In the genomic region with DNA sequence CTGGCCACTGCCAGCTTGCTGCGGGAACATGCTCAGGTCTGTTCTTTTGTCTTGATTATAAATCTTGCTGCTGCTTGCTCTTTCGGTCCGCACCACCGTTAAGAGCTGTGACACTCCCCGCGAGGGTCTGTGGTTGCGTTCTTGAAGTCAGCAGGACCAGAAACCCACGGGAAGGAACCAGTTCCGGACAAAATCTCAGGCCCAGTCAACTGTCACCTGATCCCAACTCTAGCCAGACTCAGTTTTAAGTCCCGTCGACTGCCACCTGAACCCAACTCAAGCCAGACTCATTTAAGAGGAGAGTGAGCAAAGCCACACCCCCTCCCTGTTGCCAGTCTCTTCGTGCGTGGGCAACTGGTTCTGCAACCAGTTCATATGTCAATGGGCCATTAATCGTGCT, we compare ENCODE assay signal across 14 cellular contexts.
DNase-seq lines count a peak whose midpoint lies in the region; ATAC-seq and TF ChIP-seq lines count a peak whose summit lies in the region.
"Had no signal": no experiment of that assay in that cellular context is flagged by ENCODE, and none has a peak within 500 bp of the region (broad histone marks: within the 10 kb centered on the region; RNA-seq: fewer than 3 reads in every experiment).

No MANE protein-coding gene starts in this region.

- no peak for ATAC-seq in activated T-cell treated with anti-CD3 and anti-CD28 coated beads, Interleukin-2, amount 50 U/mL, for 72 hours (replicated peaks in 1 of 2)
- ATAC-seq: Right ventricle myocardium inferior had no signal

- 63 to 69% methylated on average over 14 of the region's 14 CpGs for WGBS in testis, 2 donors

- no peak overlapping the region for H3K4me3 Mint-ChIP-seq in activated T-cell treated with anti-CD3 and anti-CD28 coated beads, Interleukin-2, amount 50 U/mL, for 24 hours
- no peak overlapping the region for H3K4me3 Mint-ChIP-seq in activated T-cell treated with anti-CD3 and anti-CD28 coated beads, Interleukin-2, amount 50 U/mL, for 72 hours
- H3K4me3 Mint-ChIP-seq in activated CD4-positive, alpha-beta memory T cell treated with anti-CD3 and anti-CD28 coated beads for 36 hours, result no peak overlapping the region
- H3K4me3 Mint-ChIP-seq in nephron progenitor cell, result no peak overlapping the region

- H3K4me3 ChIP-seq in testis, result no peak overlapping the region

- H3K36me3 Mint-ChIP-seq in activated T-cell treated with anti-CD3 and anti-CD28 coated beads, Interleukin-2, amount 50 U/mL, for 24 hours (ENCODE audit: low read depth), result no peaks in the 10 kb centered on the region
- H3K36me3 Mint-ChIP-seq in activated T-cell treated with anti-CD3 and anti-CD28 coated beads, Interleukin-2, amount 50 U/mL, for 72 hours (ENCODE audit: insufficient read depth in 2 of 2), result no peaks in the 10 kb centered on the region
- H3K36me3 Mint-ChIP-seq in activated CD4-positive, alpha-beta memory T cell treated with anti-CD3 and anti-CD28 coated beads for 36 hours, result no peaks in the 10 kb centered on the region
- peaks cover 8% of the 10 kb centered on the region for H3K36me3 Mint-ChIP-seq in nephron progenitor cell (ENCODE audit: low read depth)

- intact Hi-C loops in activated CD4-positive, alpha-beta memory T cell treated with anti-CD3 and anti-CD28 coated beads for 36 hours (cut with micrococcal nuclease), result no loop called here
- intact Hi-C loops in testis (cut with DNase I; ENCODE audit: low total_unique reads), result no loop called here

- no peaks in the 10 kb centered on the region for H3K27me3 ChIP-seq in testis

- H3K4me1 ChIP-seq in testis, result no peaks in the 10 kb centered on the region

- TF ChIP-seq CTCF in testis (IDR thresholded peaks at IDR 0.05) (no peak), nephron progenitor cell (IDR thresholded peaks at IDR 0.05) (no peak)

- POLR2A ChIA-PET in activated CD4-positive, alpha-beta memory T cell treated with anti-CD3 and anti-CD28 coated beads for 36 hours (lab: Charles Lee), result no interaction called here

- H3K27ac Mint-ChIP-seq in activated T-cell treated with anti-CD3 and anti-CD28 coated beads, Interleukin-2, amount 50 U/mL, for 24 hours, result no peak overlapping the region
- no peak overlapping the region for H3K27ac Mint-ChIP-seq in activated T-cell treated with anti-CD3 and anti-CD28 coated beads, Interleukin-2, amount 50 U/mL, for 72 hours
- no peak overlapping the region for H3K27ac Mint-ChIP-seq in activated CD4-positive, alpha-beta memory T cell treated with anti-CD3 and anti-CD28 coated beads for 36 hours
- no peak overlapping the region for H3K27ac Mint-ChIP-seq in nephron progenitor cell

- peaks cover 12% of the 10 kb centered on the region for H3K27me3 Mint-ChIP-seq in activated T-cell treated with anti-CD3 and anti-CD28 coated beads, Interleukin-2, amount 50 U/mL, for 24 hours
- no peaks in the 10 kb centered on the region for H3K27me3 Mint-ChIP-seq in activated T-cell treated with anti-CD3 and anti-CD28 coated beads, Interleukin-2, amount 50 U/mL, for 72 hours (ENCODE audit: low read depth)
- peaks cover 8% of the 10 kb centered on the region for H3K27me3 Mint-ChIP-seq in activated CD4-positive, alpha-beta memory T cell treated with anti-CD3 and anti-CD28 coated beads for 36 hours
- peaks cover 5% of the 10 kb centered on the region for H3K27me3 Mint-ChIP-seq in nephron progenitor cell (ENCODE audit: low read depth, poor library complexity)

- no peak overlapping the region for H3K27ac ChIP-seq in testis

- no peak for TF ChIP-seq POLR2A in testis (IDR thresholded peaks at IDR 0.05)

- no peaks in the 10 kb centered on the region for H3K36me3 ChIP-seq in testis (ENCODE audit: low read depth, missing control alignments)

- no peaks in the 10 kb centered on the region for H3K4me1 Mint-ChIP-seq in activated T-cell treated with anti-CD3 and anti-CD28 coated beads, Interleukin-2, amount 50 U/mL, for 24 hours (ENCODE audit: low read depth)
- no peaks in the 10 kb centered on the region for H3K4me1 Mint-ChIP-seq in activated T-cell treated with anti-CD3 and anti-CD28 coated beads, Interleukin-2, amount 50 U/mL, for 72 hours (ENCODE audit: low read depth)
- no peaks in the 10 kb centered on the region for H3K4me1 Mint-ChIP-seq in activated CD4-positive, alpha-beta memory T cell treated with anti-CD3 and anti-CD28 coated beads for 36 hours (ENCODE audit: low read depth)
- H3K4me1 Mint-ChIP-seq in nephron progenitor cell, result peaks cover 32% of the 10 kb centered on the region

- DNase-seq in activated T-cell treated with anti-CD3 and anti-CD28 coated beads, Interleukin-2, amount 50 U/mL, for 24 hours, result peak; percentile 2
- DNase-seq in activated T-cell treated with anti-CD3 and anti-CD28 coated beads, Interleukin-2, amount 50 U/mL, for 72 hours, result no peak
- peak; percentile 3 for DNase-seq in activated CD4-positive, alpha-beta memory T cell treated with anti-CD3 and anti-CD28 coated beads for 36 hours
- DNase-seq in left kidney (ENCODE audit: low read depth, low spot score) (peak; percentile 75), testis (peak; percentile 31), nephron progenitor cell (no peak), HUDEP-2 (lab: John Stamatoyannopoulos, UW; ENCODE audit: unreplicated experiment in 76 of 76) (no peak), NCI-H1105 (lab: John Stamatoyannopoulos, UW) (no peak)
- DNase-seq: Karpas-422, NCI-H1417, NCI-H187, NCI-H446, NCI-H526 had no signal

- CTCF ChIA-PET in activated CD4-positive, alpha-beta memory T cell treated with anti-CD3 and anti-CD28 coated beads for 36 hours (lab: Charles Lee), result no interaction called here

- H3K9me3 ChIP-seq in testis, result no peaks in the 10 kb centered on the region

- peaks cover 6% of the 10 kb centered on the region for H3K9me3 Mint-ChIP-seq in activated T-cell treated with anti-CD3 and anti-CD28 coated beads, Interleukin-2, amount 50 U/mL, for 24 hours
- H3K9me3 Mint-ChIP-seq in activated T-cell treated with anti-CD3 and anti-CD28 coated beads, Interleukin-2, amount 50 U/mL, for 72 hours, result peaks cover 0 to 2% of the 10 kb centered on the region in 2 donors
- H3K9me3 Mint-ChIP-seq in activated CD4-positive, alpha-beta memory T cell treated with anti-CD3 and anti-CD28 coated beads for 36 hours, result no peaks in the 10 kb centered on the region
- H3K9me3 Mint-ChIP-seq in nephron progenitor cell, result peaks cover 30% of the 10 kb centered on the region

Comparison
In these comparisons a context has a peak if more than half of its experiments do, and no peak if none do; other contexts are left out.
1. DNase-seq: peak in activated T-cell treated with anti-CD3 and anti-CD28 coated beads, Interleukin-2, amount 50 U/mL, for 24 hours (single experiment), activated CD4-positive, alpha-beta memory T cell treated with anti-CD3 and anti-CD28 coated beads for 36 hours (single experiment), left kidney (single experiment) and testis (single experiment); none in activated T-cell treated with anti-CD3 and anti-CD28 coated beads, Interleukin-2, amount 50 U/mL, for 72 hours (0 of 2), nephron progenitor cell (single experiment), HUDEP-2 (0 of 76) and NCI-H1105 (single experiment).